8 cellular contexts compared by ENCODE assay signal in the genomic region with DNA sequence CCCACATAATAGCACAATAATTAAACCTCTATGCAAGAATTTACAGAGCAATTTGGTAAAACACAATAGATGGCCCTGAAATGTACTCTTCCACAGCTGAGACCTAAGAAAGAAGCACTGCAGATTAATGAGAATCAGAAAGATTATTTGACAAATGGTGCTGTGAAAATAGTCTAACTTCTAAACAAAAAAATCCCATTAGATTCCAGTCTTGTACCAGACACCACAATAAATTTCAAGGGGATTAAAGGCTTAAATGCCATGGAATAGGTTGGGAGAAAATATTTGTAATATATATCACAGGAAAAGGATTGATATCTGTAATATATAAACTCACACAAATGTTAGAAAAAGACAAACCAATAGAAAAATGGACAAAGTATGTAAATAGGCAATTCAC. TPM values are rescaled to one million over a fixed set of nuclear protein-coding genes. Genes with fewer than 3 reads are reported as not detected.
"Had no signal": no experiment of that assay in that cellular context is flagged by ENCODE, and none has a peak within 500 bp of the region (broad histone marks: within the 10 kb centered on the region; RNA-seq: fewer than 3 reads in every experiment).

No MANE protein-coding gene starts in this region.

- H3K36me3 ChIP-seq: HAP-1 had no signal

- H3K9me3 ChIP-seq: HAP-1 had no signal

- H3K4me3 ChIP-seq: HAP-1, K562 had no signal

- FAIRE-seq: HTR-8/SVneo, K562 had no signal

- DNase-seq: GOT3, H7, IMR-90 had no signal

- ATAC-seq: K562 had no signal

RNA-seq across cellular contexts. Expression of gene TMEM244, which starts 14.4 kb away (rescaled TPM):
- total RNA-seq: H4, H7, HT-29, K562 had no signal
- polyA plus RNA-seq: K562 had no signal
